In genomic region chr10:133377025-133377817, GRCh38 we compare ENCODE assay signal across 17 cellular contexts. TPM values are rescaled to one million over a fixed set of nuclear protein-coding genes. Genes with fewer than 3 reads are reported as not detected.
DNase-seq lines count a peak whose midpoint lies in the region; ATAC-seq, FAIRE-seq and TF ChIP-seq lines count a peak whose summit lies in the region.
"Had no signal": no experiment of that assay in that cellular context is flagged by ENCODE, and none has a peak within 500 bp of the region (broad histone marks: within the 10 kb centered on the region; RNA-seq: fewer than 3 reads in every experiment).

No MANE protein-coding gene starts in this region.

- no peaks in the 10 kb centered on the region for H3K9me3 Mint-ChIP-seq in activated T-cell treated with anti-CD3 and anti-CD28 coated beads, Interleukin-2, amount 50 U/mL, for 24 hours
- H3K9me3 Mint-ChIP-seq in stimulated activated naive B cell treated with anti-CD40 and anti-IgM and Interleukin-4, amounts not matched to agents 10 μg/mL and 1 μg/mL and 100 μg/mL, for 72 hours = peaks cover 0 to 2% of the 10 kb centered on the region in 2 donors
- H3K9me3 Mint-ChIP-seq: HFFc6 had no signal

- peaks cover 2% of the 10 kb centered on the region for H3K36me3 Mint-ChIP-seq in activated T-cell treated with anti-CD3 and anti-CD28 coated beads, Interleukin-2, amount 50 U/mL, for 24 hours (ENCODE audit: low read depth)
- no peaks in the 10 kb centered on the region for H3K36me3 Mint-ChIP-seq in T-helper 17 cell (ENCODE audit: low read depth)
- H3K36me3 Mint-ChIP-seq in stimulated activated naive B cell treated with anti-CD40 and anti-IgM and Interleukin-4, amounts not matched to agents 10 μg/mL and 1 μg/mL and 100 μg/mL, for 72 hours = peaks cover 8 to 14% of the 10 kb centered on the region in 2 donors
- H3K36me3 Mint-ChIP-seq: activated CD8-positive, alpha-beta memory T cell treated with anti-CD3 and anti-CD28 coated beads, Interleukin-2, amount 10 ng/mL, durations not matched to agents 7 days and 5 days had no signal

- no peak for TF ChIP-seq RAD21 in HepG2 (CRISPR knock-in tag; IDR thresholded peaks at IDR 0.05)

- H3K27me3 Mint-ChIP-seq in activated T-cell treated with anti-CD3 and anti-CD28 coated beads, Interleukin-2, amount 50 U/mL, for 24 hours = no peaks in the 10 kb centered on the region
- H3K27me3 Mint-ChIP-seq in T-helper 17 cell = no peaks in the 10 kb centered on the region
- H3K27me3 Mint-ChIP-seq in stimulated activated naive B cell treated with anti-CD40 and anti-IgM and Interleukin-4, amounts not matched to agents 10 μg/mL and 1 μg/mL and 100 μg/mL, for 72 hours = no peaks in the 10 kb centered on the region

- in situ Hi-C loops in HepG2 (cut with HindIII; ENCODE audit: extremely low pct_ligation_motif_present, low pct_unique_long_range_greater_than_20kb) = no loop called here

- H3K4me1 Mint-ChIP-seq in activated T-cell treated with anti-CD3 and anti-CD28 coated beads, Interleukin-2, amount 50 U/mL, for 24 hours (ENCODE audit: low read depth) = peaks cover 14% of the 10 kb centered on the region
- peaks cover 10% of the 10 kb centered on the region for H3K4me1 Mint-ChIP-seq in T-helper 17 cell
- H3K4me1 Mint-ChIP-seq in stimulated activated naive B cell treated with anti-CD40 and anti-IgM and Interleukin-4, amounts not matched to agents 10 μg/mL and 1 μg/mL and 100 μg/mL, for 72 hours = peaks cover 25 to 58% of the 10 kb centered on the region in 2 donors

- peak overlapping the region; percentile 79; the same call in 1 of the 2 replicates for H3K9ac ChIP-seq in HepG2 (ENCODE audit: insufficient read depth, low read depth, low read length)

- peaks cover 0 to 3% of the 10 kb centered on the region in 2 experiments; a peak in 1 of 5 replicates for H3K27me3 ChIP-seq in HepG2 (ENCODE audit: control insufficient read depth in 1 of 2, insufficient read depth in 2 of 2, low read length in 2 of 2)
- H3K27me3 ChIP-seq: testis had no signal

- H3K27ac Mint-ChIP-seq in activated T-cell treated with anti-CD3 and anti-CD28 coated beads, Interleukin-2, amount 50 U/mL, for 24 hours = no peak overlapping the region
- peak overlapping the region; percentile 72 for H3K27ac Mint-ChIP-seq in T-helper 17 cell
- no peak overlapping the region for H3K27ac Mint-ChIP-seq in stimulated activated naive B cell treated with anti-CD40 and anti-IgM and Interleukin-4, amounts not matched to agents 10 μg/mL and 1 μg/mL and 100 μg/mL, for 72 hours
- H3K27ac Mint-ChIP-seq: activated CD8-positive, alpha-beta memory T cell treated with anti-CD3 and anti-CD28 coated beads, Interleukin-2, amount 10 ng/mL, durations not matched to agents 7 days and 5 days had no signal

- peak overlapping the region in 2 of 3 experiments; percentile 72 to 86; a peak in 4 of 6 replicates for H3K4me3 ChIP-seq in HepG2 (replicated peaks in 1 of 3; ENCODE audit: insufficient read depth in 1 of 3, low read depth in 2 of 3, low read length in 3 of 3)

- no peaks in the 10 kb centered on the region for H4K20me1 ChIP-seq in HepG2 (ENCODE audit: insufficient read depth, low read length)

- POLR2A ChIA-PET in HepG2 (lab: Yijun Ruan, JAX) = interaction anchor here (1.1 to 4.6 kb wide), 6 partner anchors 11 to 53 kb away, joined by 4 to 78 read pairs (median 16); partner anchors contain the start of genes FUOM, MTG1 and PRAP1

- CTCF ChIA-PET in HepG2 (lab: Yijun Ruan, JAX; ENCODE audit: low intra/inter-chr PET ratio, low total read pairs) = no interaction called here

- FAIRE-seq in HepG2 (lab: Jason Lieb, UNC) = no peak
- FAIRE-seq: bronchial epithelial cell had no signal

- no TSS peak for BruUV-seq in HepG2 (replicated peaks; lab: Mats Ljungman, UMichigan)

- DNase-seq in activated T-cell treated with anti-CD3 and anti-CD28 coated beads, Interleukin-2, amount 50 U/mL, for 24 hours = no peak
- DNase-seq in activated T-cell treated with anti-CD3 and anti-CD28 coated beads, Interleukin-2, amount 50 U/mL, for 1 hour = no peak
- DNase-seq in T-helper 17 cell (no peak), HepG2 (ENCODE audit: low spot score) (no peak), H4 (ENCODE audit: low spot score) (no peak), OCI-M2 (lab: John Stamatoyannopoulos, UW; ENCODE audit: unreplicated experiment) (no peak)
- no peak for DNase-seq in stimulated activated naive B cell treated with anti-CD40 and anti-IgM and Interleukin-4, amounts not matched to agents 10 μg/mL and 1 μg/mL and 100 μg/mL, for 72 hours
- DNase-seq: activated CD8-positive, alpha-beta memory T cell treated with anti-CD3 and anti-CD28 coated beads, Interleukin-2, amount 10 ng/mL, durations not matched to agents 7 days and 5 days; DMS79; HFFc6; NCI-H2029 treated with DMSO at 0.1 percent for 48 hours; testis had no signal

- no peaks in the 10 kb centered on the region for H3K36me3 ChIP-seq in HepG2 (replicated peaks in 1 of 2; ENCODE audit: control insufficient read depth in 1 of 2, insufficient read depth in 2 of 2, low read length in 2 of 2)

- no peak overlapping the region for H2AFZ ChIP-seq in HepG2 (ENCODE audit: low read length)

- intact Hi-C loops in HepG2 (cut with micrococcal nuclease; ENCODE audit: unreplicated experiment) = loop anchor here (10.0 kb wide), 1 partner anchor 52 kb away; no protein-coding TSS in a partner anchor

- no peak overlapping the region for H3K27ac ChIP-seq in HepG2 (ENCODE audit: extremely low read length, insufficient read depth, low read length)
- H3K27ac ChIP-seq: epithelial cell of prostate had no signal

- no peak for TF ChIP-seq CTCF in HepG2 (CRISPR knock-in tag; IDR thresholded peaks at IDR 0.05)

- H3K9me3 ChIP-seq in T-helper 17 cell (ENCODE audit: control insufficient read depth, low read length, poor library complexity, severe bottlenecking) (no peaks in the 10 kb centered on the region), HepG2 (ENCODE audit: low read length) (no peaks in the 10 kb centered on the region)
- H3K9me3 ChIP-seq: testis had no signal

- 80% methylated on average over 12 of the region's 30 CpGs for WGBS in HepG2 (ENCODE audit: low lambda C conversion rate)

- peaks cover 2% of the 10 kb centered on the region for H3K79me2 ChIP-seq in HepG2 (ENCODE audit: insufficient read depth, low read length)

- H3K4me1 ChIP-seq in HepG2 (ENCODE audit: insufficient read depth, low read length) = peaks cover 26% of the 10 kb centered on the region

- TF ChIP-seq EP300 in HepG2 (IDR thresholded peaks at IDR 0.05; ENCODE audit: low read depth in 2 of 2, low read length in 2 of 2) = no peak
- TF ChIP-seq EP300 in HepG2 (CRISPR knock-in tag; IDR thresholded peaks at IDR 0.05; ENCODE audit: borderline replicate concordance) = no peak

- H3K4me2 ChIP-seq in HepG2 (ENCODE audit: low read depth, low read length) = peak overlapping the region; percentile 93

- no peak for TF ChIP-seq POLR2A in HepG2 (IDR thresholded peaks at IDR 0.05; ENCODE audit: insufficient read depth in 1 of 2, low read depth in 2 of 2, low read length in 2 of 2)

- H3K4me3 Mint-ChIP-seq in activated T-cell treated with anti-CD3 and anti-CD28 coated beads, Interleukin-2, amount 50 U/mL, for 24 hours = peak overlapping the region; percentile 23
- H3K4me3 Mint-ChIP-seq in T-helper 17 cell = peak overlapping the region; percentile 81
- peak overlapping the region; percentile 69 to 86 for H3K4me3 Mint-ChIP-seq in stimulated activated naive B cell treated with anti-CD40 and anti-IgM and Interleukin-4, amounts not matched to agents 10 μg/mL and 1 μg/mL and 100 μg/mL, for 72 hours

- ATAC-seq in T-helper 17 cell = no peak
- no peak for ATAC-seq in HepG2
- no peak for ATAC-seq in stimulated activated naive B cell treated with anti-CD40 and anti-IgM and Interleukin-4, amounts not matched to agents 10 μg/mL and 1 μg/mL and 100 μg/mL, for 72 hours (replicated peaks)
- ATAC-seq in HG02623 (IDR thresholded peaks at IDR 0.05; ENCODE audit: unreplicated experiment) = no peak
- ATAC-seq: activated CD8-positive, alpha-beta memory T cell treated with anti-CD3 and anti-CD28 coated beads, Interleukin-2, amount 10 ng/mL, durations not matched to agents 7 days and 5 days had no signal

RNA-seq across cellular contexts. Expression of gene PAOX, which starts 1.8 kb away (rescaled TPM):
- total RNA-seq in T-helper 17 cell = 1 to 10 TPM; 3.5 to 6.3 TPM
- 0.49 and 0.52 TPM in 2 replicates for total RNA-seq in HepG2 (2016; rRNA removed; fragmentation: Illumina TruSeq; extraction: Trizol)
- not detected in 2 replicates for total RNA-seq in HepG2 (2016; cell fraction: cytosol; rRNA removed; fragmentation: Illumina TruSeq; extraction: Trizol; ENCODE audit: low read depth)
- 0.49 and 0.54 TPM in 2 replicates for total RNA-seq in HepG2 (2016; cell fraction: insoluble cytoplasmic fraction; rRNA removed; fragmentation: Illumina TruSeq; extraction: Trizol)
- total RNA-seq in HepG2 (2016; cell fraction: membrane; rRNA removed; fragmentation: Illumina TruSeq; extraction: Trizol) = 0.12 TPM in 1 of 2 replicates, not detected in the other
- 0.41 and 0.78 TPM in 2 replicates for total RNA-seq in HepG2 (2016; cell fraction: nucleus; rRNA removed; fragmentation: Illumina TruSeq; extraction: Trizol)
- polyA plus RNA-seq in HepG2 (2011; rRNA removed) = 0.77 and 1.1 TPM in 2 replicates
- polyA plus RNA-seq in HepG2 (2011; cell fraction: cytosol; rRNA removed) = 0.56 and 0.72 TPM in 2 replicates
- polyA plus RNA-seq in HepG2 (2011; cell fraction: nucleus; rRNA removed) = 3.9 and 4.7 TPM in 2 replicates
- polyA plus RNA-seq in HepG2 (2012) = 1.2 and 1.4 TPM in 2 replicates
- polyA plus RNA-seq in HepG2 (2016; cell fraction: cytosol; fragmentation: Illumina TruSeq; extraction: Trizol; ENCODE audit: low read depth) = 0.16 TPM in 2 replicates
- polyA plus RNA-seq in HepG2 (2016; cell fraction: insoluble cytoplasmic fraction; fragmentation: Illumina TruSeq; extraction: Trizol; ENCODE audit: low read depth) = 0.50 and 0.56 TPM in 2 replicates
- polyA plus RNA-seq in HepG2 (2016; cell fraction: membrane; fragmentation: Illumina TruSeq; extraction: Trizol; ENCODE audit: low read depth) = 0.11 TPM in 1 of 2 replicates, not detected in the other
- 2.0 and 2.2 TPM in 2 replicates for polyA plus RNA-seq in HepG2 (2016; cell fraction: nucleus; fragmentation: Illumina TruSeq; extraction: Trizol; ENCODE audit: insufficient read depth, low read depth)
- polyA minus RNA-seq in HepG2 (2011; rRNA and poly(A)+ RNA removed; ENCODE audit: low replicate concordance) = 1.7 TPM in 1 of 2 replicates, not detected in the other
- not detected in 2 replicates for polyA minus RNA-seq in HepG2 (2011; cell fraction: cytosol; rRNA and poly(A)+ RNA removed)
- polyA minus RNA-seq in HepG2 (2011; cell fraction: nucleus; rRNA and poly(A)+ RNA removed) = 0.99 and 1.2 TPM in 2 replicates
- total RNA-seq in H4 (2014; rRNA removed; shearing (Covaris generic)) = not detected in 2 replicates

RNA-seq across cellular contexts. Expression of gene ECHS1, which starts 4.1 kb away (rescaled TPM):
- total RNA-seq in T-helper 17 cell (10 to 100 TPM; 18.2 to 20.2 TPM), HepG2 (2016; rRNA removed; fragmentation: Illumina TruSeq; extraction: Trizol) (195 and 233 TPM in 2 replicates)
- 58.3 and 60.5 TPM in 2 replicates for total RNA-seq in HepG2 (2016; cell fraction: cytosol; rRNA removed; fragmentation: Illumina TruSeq; extraction: Trizol; ENCODE audit: low read depth)
- 200 and 225 TPM in 2 replicates for total RNA-seq in HepG2 (2016; cell fraction: insoluble cytoplasmic fraction; rRNA removed; fragmentation: Illumina TruSeq; extraction: Trizol)
- 81.4 and 88.8 TPM in 2 replicates for total RNA-seq in HepG2 (2016; cell fraction: membrane; rRNA removed; fragmentation: Illumina TruSeq; extraction: Trizol)
- 65.2 and 65.6 TPM in 2 replicates for total RNA-seq in HepG2 (2016; cell fraction: nucleus; rRNA removed; fragmentation: Illumina TruSeq; extraction: Trizol)
- polyA plus RNA-seq in HepG2 (2011; rRNA removed) = 26.4 and 32.7 TPM in 2 replicates
- 39.1 and 41.3 TPM in 2 replicates for polyA plus RNA-seq in HepG2 (2011; cell fraction: cytosol; rRNA removed)
- 37.3 and 39.0 TPM in 2 replicates for polyA plus RNA-seq in HepG2 (2011; cell fraction: nucleus; rRNA removed)
- 79.9 and 84.4 TPM in 2 replicates for polyA plus RNA-seq in HepG2 (2012)
- 60.4 and 63.0 TPM in 2 replicates for polyA plus RNA-seq in HepG2 (2016; cell fraction: cytosol; fragmentation: Illumina TruSeq; extraction: Trizol; ENCODE audit: low read depth)
- 218 and 228 TPM in 2 replicates for polyA plus RNA-seq in HepG2 (2016; cell fraction: insoluble cytoplasmic fraction; fragmentation: Illumina TruSeq; extraction: Trizol; ENCODE audit: low read depth)
- polyA plus RNA-seq in HepG2 (2016; cell fraction: membrane; fragmentation: Illumina TruSeq; extraction: Trizol; ENCODE audit: low read depth) = 63.2 and 68.6 TPM in 2 replicates
- polyA plus RNA-seq in HepG2 (2016; cell fraction: nucleus; fragmentation: Illumina TruSeq; extraction: Trizol; ENCODE audit: insufficient read depth, low read depth) = 101 and 107 TPM in 2 replicates
- polyA minus RNA-seq in HepG2 (2011; rRNA and poly(A)+ RNA removed; ENCODE audit: low replicate concordance) = 32.0 and 52.6 TPM in 2 replicates
- polyA minus RNA-seq in HepG2 (2011; cell fraction: cytosol; rRNA and poly(A)+ RNA removed) = 27.8 and 30.0 TPM in 2 replicates
- 8.9 and 9.3 TPM in 2 replicates for polyA minus RNA-seq in HepG2 (2011; cell fraction: nucleus; rRNA and poly(A)+ RNA removed)
- 148 and 156 TPM in 2 replicates for total RNA-seq in H4 (2014; rRNA removed; shearing (Covaris generic))

RNA-seq across cellular contexts. Expression of gene MTG1, which starts 16.7 kb away (rescaled TPM):
- total RNA-seq in T-helper 17 cell (10 to 100 TPM; 48.7 to 51.2 TPM), HepG2 (2016; rRNA removed; fragmentation: Illumina TruSeq; extraction: Trizol) (29.9 and 42.0 TPM in 2 replicates)
- total RNA-seq in HepG2 (2016; cell fraction: cytosol; rRNA removed; fragmentation: Illumina TruSeq; extraction: Trizol; ENCODE audit: low read depth) = 13.1 and 13.6 TPM in 2 replicates
- total RNA-seq in HepG2 (2016; cell fraction: insoluble cytoplasmic fraction; rRNA removed; fragmentation: Illumina TruSeq; extraction: Trizol) = 29.5 and 43.2 TPM in 2 replicates
- total RNA-seq in HepG2 (2016; cell fraction: membrane; rRNA removed; fragmentation: Illumina TruSeq; extraction: Trizol) = 15.1 and 15.4 TPM in 2 replicates
- total RNA-seq in HepG2 (2016; cell fraction: nucleus; rRNA removed; fragmentation: Illumina TruSeq; extraction: Trizol) = 38.2 and 45.9 TPM in 2 replicates
- 103 and 108 TPM in 2 replicates for polyA plus RNA-seq in HepG2 (2011; rRNA removed)
- polyA plus RNA-seq in HepG2 (2011; cell fraction: cytosol; rRNA removed) = 54.2 and 75.0 TPM in 2 replicates
- 687 and 805 TPM in 2 replicates for polyA plus RNA-seq in HepG2 (2011; cell fraction: nucleus; rRNA removed)
- 46.2 and 51.2 TPM in 2 replicates for polyA plus RNA-seq in HepG2 (2012)
- 10.8 and 11.1 TPM in 2 replicates for polyA plus RNA-seq in HepG2 (2016; cell fraction: cytosol; fragmentation: Illumina TruSeq; extraction: Trizol; ENCODE audit: low read depth)
- polyA plus RNA-seq in HepG2 (2016; cell fraction: insoluble cytoplasmic fraction; fragmentation: Illumina TruSeq; extraction: Trizol; ENCODE audit: low read depth) = 40.2 and 42.5 TPM in 2 replicates
- polyA plus RNA-seq in HepG2 (2016; cell fraction: membrane; fragmentation: Illumina TruSeq; extraction: Trizol; ENCODE audit: low read depth) = 12.8 and 14.3 TPM in 2 replicates
- 225 and 242 TPM in 2 replicates for polyA plus RNA-seq in HepG2 (2016; cell fraction: nucleus; fragmentation: Illumina TruSeq; extraction: Trizol; ENCODE audit: insufficient read depth, low read depth)
- polyA minus RNA-seq in HepG2 (2011; rRNA and poly(A)+ RNA removed; ENCODE audit: low replicate concordance) = 80.2 and 80.5 TPM in 2 replicates
- polyA minus RNA-seq in HepG2 (2011; cell fraction: cytosol; rRNA and poly(A)+ RNA removed) = 17.3 and 18.7 TPM in 2 replicates
- 62.7 and 86.9 TPM in 2 replicates for polyA minus RNA-seq in HepG2 (2011; cell fraction: nucleus; rRNA and poly(A)+ RNA removed)
- 22.5 and 25.7 TPM in 2 replicates for total RNA-seq in H4 (2014; rRNA removed; shearing (Covaris generic))

RNA-seq across cellular contexts. Expression of gene FUOM, which starts 19.4 kb away (rescaled TPM):
- 1 to 10 TPM; 6.3 to 9.1 TPM for total RNA-seq in T-helper 17 cell
- 60.4 and 64.2 TPM in 2 replicates for total RNA-seq in HepG2 (2016; rRNA removed; fragmentation: Illumina TruSeq; extraction: Trizol)
- total RNA-seq in HepG2 (2016; cell fraction: cytosol; rRNA removed; fragmentation: Illumina TruSeq; extraction: Trizol; ENCODE audit: low read depth) = 57.8 and 71.7 TPM in 2 replicates
- 67.9 and 76.3 TPM in 2 replicates for total RNA-seq in HepG2 (2016; cell fraction: insoluble cytoplasmic fraction; rRNA removed; fragmentation: Illumina TruSeq; extraction: Trizol)
- total RNA-seq in HepG2 (2016; cell fraction: membrane; rRNA removed; fragmentation: Illumina TruSeq; extraction: Trizol) = 58.7 and 70.4 TPM in 2 replicates
- total RNA-seq in HepG2 (2016; cell fraction: nucleus; rRNA removed; fragmentation: Illumina TruSeq; extraction: Trizol) = 36.8 and 40.4 TPM in 2 replicates
- polyA plus RNA-seq in HepG2 (2011; rRNA removed) = 27.5 and 29.3 TPM in 2 replicates
- polyA plus RNA-seq in HepG2 (2011; cell fraction: cytosol; rRNA removed) = 32.4 and 52.6 TPM in 2 replicates
- 38.8 and 43.2 TPM in 2 replicates for polyA plus RNA-seq in HepG2 (2011; cell fraction: nucleus; rRNA removed)
- polyA plus RNA-seq in HepG2 (2012) = 14.1 and 20.9 TPM in 2 replicates
- polyA plus RNA-seq in HepG2 (2016; cell fraction: cytosol; fragmentation: Illumina TruSeq; extraction: Trizol; ENCODE audit: low read depth) = 45.1 and 62.7 TPM in 2 replicates
- 61.9 and 62.9 TPM in 2 replicates for polyA plus RNA-seq in HepG2 (2016; cell fraction: insoluble cytoplasmic fraction; fragmentation: Illumina TruSeq; extraction: Trizol; ENCODE audit: low read depth)
- 48.7 and 50.0 TPM in 2 replicates for polyA plus RNA-seq in HepG2 (2016; cell fraction: membrane; fragmentation: Illumina TruSeq; extraction: Trizol; ENCODE audit: low read depth)
- polyA plus RNA-seq in HepG2 (2016; cell fraction: nucleus; fragmentation: Illumina TruSeq; extraction: Trizol; ENCODE audit: insufficient read depth, low read depth) = 39.1 and 50.6 TPM in 2 replicates
- polyA minus RNA-seq in HepG2 (2011; rRNA and poly(A)+ RNA removed; ENCODE audit: low replicate concordance) = 5.1 and 15.7 TPM in 2 replicates
- polyA minus RNA-seq in HepG2 (2011; cell fraction: cytosol; rRNA and poly(A)+ RNA removed) = 4.8 and 6.5 TPM in 2 replicates
- 34.6 and 37.3 TPM in 2 replicates for polyA minus RNA-seq in HepG2 (2011; cell fraction: nucleus; rRNA and poly(A)+ RNA removed)
- total RNA-seq in H4 (2014; rRNA removed; shearing (Covaris generic)) = 4.7 and 10.4 TPM in 2 replicates

RNA-seq across cellular contexts. Expression of gene PRAP1, which starts 30.0 kb away (rescaled TPM):
- total RNA-seq in T-helper 17 cell (not detected), HepG2 (2016; rRNA removed; fragmentation: Illumina TruSeq; extraction: Trizol) (22.4 and 48.2 TPM in 2 replicates)
- 14.5 and 19.5 TPM in 2 replicates for total RNA-seq in HepG2 (2016; cell fraction: cytosol; rRNA removed; fragmentation: Illumina TruSeq; extraction: Trizol; ENCODE audit: low read depth)
- total RNA-seq in HepG2 (2016; cell fraction: insoluble cytoplasmic fraction; rRNA removed; fragmentation: Illumina TruSeq; extraction: Trizol) = 19.1 and 44.0 TPM in 2 replicates
- 12.8 and 15.9 TPM in 2 replicates for total RNA-seq in HepG2 (2016; cell fraction: membrane; rRNA removed; fragmentation: Illumina TruSeq; extraction: Trizol)
- 39.5 and 48.3 TPM in 2 replicates for total RNA-seq in HepG2 (2016; cell fraction: nucleus; rRNA removed; fragmentation: Illumina TruSeq; extraction: Trizol)
- 20.8 and 26.7 TPM in 2 replicates for polyA plus RNA-seq in HepG2 (2011; rRNA removed)
- 32.8 and 46.2 TPM in 2 replicates for polyA plus RNA-seq in HepG2 (2011; cell fraction: cytosol; rRNA removed)
- 13.6 and 16.7 TPM in 2 replicates for polyA plus RNA-seq in HepG2 (2011; cell fraction: nucleus; rRNA removed)
- polyA plus RNA-seq in HepG2 (2012) = 18.3 and 22.2 TPM in 2 replicates
- 25.2 and 25.3 TPM in 2 replicates for polyA plus RNA-seq in HepG2 (2016; cell fraction: cytosol; fragmentation: Illumina TruSeq; extraction: Trizol; ENCODE audit: low read depth)
- 31.2 and 35.2 TPM in 2 replicates for polyA plus RNA-seq in HepG2 (2016; cell fraction: insoluble cytoplasmic fraction; fragmentation: Illumina TruSeq; extraction: Trizol; ENCODE audit: low read depth)
- polyA plus RNA-seq in HepG2 (2016; cell fraction: membrane; fragmentation: Illumina TruSeq; extraction: Trizol; ENCODE audit: low read depth) = 21.3 and 23.0 TPM in 2 replicates
- 99.8 and 108 TPM in 2 replicates for polyA plus RNA-seq in HepG2 (2016; cell fraction: nucleus; fragmentation: Illumina TruSeq; extraction: Trizol; ENCODE audit: insufficient read depth, low read depth)
- 11.2 TPM in 1 of 2 replicates, not detected in the other for polyA minus RNA-seq in HepG2 (2011; rRNA and poly(A)+ RNA removed; ENCODE audit: low replicate concordance)
- polyA minus RNA-seq in HepG2 (2011; cell fraction: cytosol; rRNA and poly(A)+ RNA removed) = 7.7 and 10.1 TPM in 2 replicates
- polyA minus RNA-seq in HepG2 (2011; cell fraction: nucleus; rRNA and poly(A)+ RNA removed) = 2.6 and 4.7 TPM in 2 replicates
- total RNA-seq in H4 (2014; rRNA removed; shearing (Covaris generic)) = not detected in 2 replicates
- total RNA-seq: activated CD8-positive, alpha-beta memory T cell treated with anti-CD3 and anti-CD28 coated beads, Interleukin-2, amount 10 ng/mL, durations not matched to agents 7 days and 5 days; bronchial epithelial cell; HFFc6; renal cortical epithelial cell; T-helper 1 cell treated with Interleukin-12 subunit alpha and Interleukin-12 subunit beta and Interleukin-4 antibody, amounts not matched to agents 30 ng/mL and 1 ng/mL, for 36 hours had no signal

Comparison
In these comparisons a context has a peak if more than half of its experiments do, and no peak if none do; other contexts are left out.
1. H3K4me3 Mint-ChIP-seq: peak in every context shown above with its lines; median percentile 81 in T-helper 17 cell; 78 in stimulated activated naive B cell treated with anti-CD40 and anti-IgM and Interleukin-4, amounts not matched to agents 10 μg/mL and 1 μg/mL and 100 μg/mL, for 72 hours; 23 in activated T-cell treated with anti-CD3 and anti-CD28 coated beads, Interleukin-2, amount 50 U/mL, for 24 hours.